16 cellular contexts compared by ENCODE assay signal in the genomic region with DNA sequence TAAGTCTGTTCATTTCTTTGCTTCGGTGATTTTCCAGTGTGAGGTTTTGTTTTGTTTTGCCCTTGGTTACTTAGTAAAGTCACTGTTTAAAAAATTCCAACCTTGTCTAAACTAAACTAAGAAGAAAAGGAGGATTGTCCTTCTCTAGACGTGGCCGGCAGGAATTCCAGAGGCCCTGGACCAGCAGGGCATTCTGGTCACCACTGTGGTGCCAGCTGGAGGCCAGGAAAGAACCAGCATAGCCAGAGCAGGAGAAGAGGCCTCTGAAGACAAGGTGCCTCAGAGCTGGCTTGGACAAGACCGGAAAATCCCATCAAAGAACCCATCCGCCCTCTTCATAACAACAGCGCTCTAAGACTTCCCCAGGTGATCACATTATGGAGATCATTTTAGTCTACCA. TPM values are rescaled to one million over a fixed set of nuclear protein-coding genes. Genes with fewer than 3 reads are reported as not detected.
DNase-seq lines count a peak whose midpoint lies in the region; ATAC-seq and TF ChIP-seq lines count a peak whose summit lies in the region.
"Had no signal": no experiment of that assay in that cellular context is flagged by ENCODE, and none has a peak within 500 bp of the region (broad histone marks: within the 10 kb centered on the region; RNA-seq: fewer than 3 reads in every experiment).

No MANE protein-coding gene starts in this region.

- peaks cover 23% of the 10 kb centered on the region for H3K36me3 Mint-ChIP-seq in nephron progenitor cell (ENCODE audit: low read depth)
- H3K36me3 Mint-ChIP-seq in type B pancreatic cell: no peaks in the 10 kb centered on the region
- H3K36me3 Mint-ChIP-seq in naive thymus-derived CD4-positive, alpha-beta T cell: no peaks in the 10 kb centered on the region
- H3K36me3 Mint-ChIP-seq: activated naive CD4-positive, alpha-beta T cell treated with anti-CD3 and anti-CD28 coated beads, Interleukin-2, amount 10 ng/mL, durations not matched to agents 7 days and 5 days; CD14-positive monocyte had no signal

- H3K27me3 ChIP-seq in gastroesophageal sphincter: no peaks in the 10 kb centered on the region
- H3K27me3 ChIP-seq in naive thymus-derived CD4-positive, alpha-beta T cell (ENCODE audit: control insufficient read depth in 2 of 2, insufficient read depth in 2 of 2, low read length in 2 of 2): no peaks in the 10 kb centered on the region

- in situ Hi-C loops in SK-MEL-5 (cut with HindIII; ENCODE audit: low pct_unique_long_range_greater_than_20kb, low sequenced_read_pairs): no loop called here

- H3K4me3 Mint-ChIP-seq in nephron progenitor cell (no peak overlapping the region), type B pancreatic cell (peak overlapping the region; percentile 34)
- no peak overlapping the region for H3K4me3 Mint-ChIP-seq in naive thymus-derived CD4-positive, alpha-beta T cell
- H3K4me3 Mint-ChIP-seq: activated naive CD4-positive, alpha-beta T cell treated with anti-CD3 and anti-CD28 coated beads, Interleukin-2, amount 10 ng/mL, durations not matched to agents 7 days and 5 days; CD14-positive monocyte; central memory CD8-positive, alpha-beta T cell had no signal

- CTCF ChIA-PET in naive thymus-derived CD4-positive, alpha-beta T cell (lab: Charles Lee): no interaction called here

- H3K27ac ChIP-seq in gastroesophageal sphincter: peak overlapping the region; percentile 82 to 98 (median 96)
- no peak overlapping the region for H3K27ac ChIP-seq in naive thymus-derived CD4-positive, alpha-beta T cell (ENCODE audit: low read depth, low read length)
- H3K27ac ChIP-seq: lower lobe of right lung, WERI-Rb-1 had no signal

- H3K4me1 Mint-ChIP-seq in nephron progenitor cell (peaks cover 48% of the 10 kb centered on the region), type B pancreatic cell (ENCODE audit: unreplicated experiment) (peaks cover 33% of the 10 kb centered on the region)
- no peaks in the 10 kb centered on the region for H3K4me1 Mint-ChIP-seq in naive thymus-derived CD4-positive, alpha-beta T cell
- H3K4me1 Mint-ChIP-seq: activated naive CD4-positive, alpha-beta T cell treated with anti-CD3 and anti-CD28 coated beads, Interleukin-2, amount 10 ng/mL, durations not matched to agents 7 days and 5 days; central memory CD8-positive, alpha-beta T cell had no signal

- no peaks in the 10 kb centered on the region for H3K9me3 Mint-ChIP-seq in nephron progenitor cell
- no peaks in the 10 kb centered on the region for H3K9me3 Mint-ChIP-seq in type B pancreatic cell
- no peaks in the 10 kb centered on the region for H3K9me3 Mint-ChIP-seq in naive thymus-derived CD4-positive, alpha-beta T cell
- H3K9me3 Mint-ChIP-seq: activated naive CD4-positive, alpha-beta T cell treated with anti-CD3 and anti-CD28 coated beads, Interleukin-2, amount 10 ng/mL, durations not matched to agents 7 days and 5 days; CD14-positive monocyte; central memory CD8-positive, alpha-beta T cell had no signal

- ATAC-seq in gastroesophageal sphincter: peak; percentile 39
- no peak for ATAC-seq in naive thymus-derived CD4-positive, alpha-beta T cell
- no peak for ATAC-seq in HG02973 (IDR thresholded peaks at IDR 0.05; ENCODE audit: unreplicated experiment)

- peaks cover 4 to 96% (median 9%) of the 10 kb centered on the region in 3 donors for H3K4me1 ChIP-seq in gastroesophageal sphincter
- H3K4me1 ChIP-seq in naive thymus-derived CD4-positive, alpha-beta T cell (ENCODE audit: control insufficient read depth in 2 of 2, insufficient read depth in 2 of 2, low read length in 2 of 2): no peaks in the 10 kb centered on the region

- H3K27ac Mint-ChIP-seq in nephron progenitor cell (peak overlapping the region; percentile 88), type B pancreatic cell (peak overlapping the region; percentile 63)
- H3K27ac Mint-ChIP-seq in naive thymus-derived CD4-positive, alpha-beta T cell: no peak overlapping the region
- H3K27ac Mint-ChIP-seq: activated naive CD4-positive, alpha-beta T cell treated with anti-CD3 and anti-CD28 coated beads, Interleukin-2, amount 10 ng/mL, durations not matched to agents 7 days and 5 days had no signal

- DNase-seq in SK-MEL-5 (ENCODE audit: low read depth, low spot score) (peak; percentile 33), nephron progenitor cell (no peak), type B pancreatic cell (ENCODE audit: extremely low spot score, unreplicated experiment) (no peak)
- no peak for DNase-seq in naive thymus-derived CD4-positive, alpha-beta T cell
- no peak for DNase-seq in activated T-cell treated with anti-CD3 and anti-CD28 coated beads, Interleukin-2, amount 50 U/mL, for 1 hour
- DNase-seq: activated naive CD4-positive, alpha-beta T cell treated with anti-CD3 and anti-CD28 coated beads, Interleukin-2, amount 10 ng/mL, durations not matched to agents 7 days and 5 days; lower lobe of right lung; NCI-H1092 treated with DMSO at 0.1 percent for 48 hours; NCI-H2171 treated with DMSO at 0.1 percent for 48 hours; stimulated activated CD4-positive, alpha-beta T cell treated with anti-CD3 and anti-CD28 coated beads, Interleukin-1b, Interleukin-23, amount 100 ng/mL, for 48 hours; stimulated activated CD8-positive, alpha-beta memory T cell treated with anti-CD3 and anti-CD28 coated beads, Interleukin-4, amount 100 ng/mL, for 48 hours; WERI-Rb-1 had no signal

- WGBS in gastroesophageal sphincter (ENCODE audit: low coverage in 1 of 2), 2 donors: 27 to 39% methylated on average over 4 to 6 of the region's 6 CpGs

- POLR2A ChIA-PET in naive thymus-derived CD4-positive, alpha-beta T cell (lab: Charles Lee): no interaction called here

- intact Hi-C loops in naive thymus-derived CD4-positive, alpha-beta T cell (cut with micrococcal nuclease): no loop called here

- no peaks in the 10 kb centered on the region for H3K36me3 ChIP-seq in gastroesophageal sphincter
- H3K36me3 ChIP-seq in naive thymus-derived CD4-positive, alpha-beta T cell (ENCODE audit: control insufficient read depth in 2 of 3, insufficient read depth in 3 of 3, low read length in 3 of 3): no peaks in the 10 kb centered on the region
- H3K36me3 ChIP-seq: lower lobe of right lung, WERI-Rb-1 had no signal

- H3K27me3 Mint-ChIP-seq in nephron progenitor cell (ENCODE audit: low read depth, poor library complexity): no peaks in the 10 kb centered on the region
- H3K27me3 Mint-ChIP-seq in type B pancreatic cell: no peaks in the 10 kb centered on the region
- peaks cover 2 to 34% (median 20%) of the 10 kb centered on the region in 5 donors for H3K27me3 Mint-ChIP-seq in naive thymus-derived CD4-positive, alpha-beta T cell
- H3K27me3 Mint-ChIP-seq: activated naive CD4-positive, alpha-beta T cell treated with anti-CD3 and anti-CD28 coated beads, Interleukin-2, amount 10 ng/mL, durations not matched to agents 7 days and 5 days; central memory CD8-positive, alpha-beta T cell had no signal

- no peaks in the 10 kb centered on the region for H3K9me3 ChIP-seq in gastroesophageal sphincter
- H3K9me3 ChIP-seq in naive thymus-derived CD4-positive, alpha-beta T cell (ENCODE audit: control insufficient read depth in 2 of 3, low read length in 3 of 3): no peaks in the 10 kb centered on the region
- H3K9me3 ChIP-seq: lower lobe of right lung had no signal

- TF ChIP-seq POLR2A in gastroesophageal sphincter (IDR thresholded peaks at IDR 0.05): no peak

- no peak for TF ChIP-seq CTCF in gastroesophageal sphincter (IDR thresholded peaks at IDR 0.05)
- TF ChIP-seq CTCF in nephron progenitor cell (IDR thresholded peaks at IDR 0.05): no peak
- TF ChIP-seq CTCF in type B pancreatic cell (conservative IDR thresholded peaks at IDR 0.05): no peak

- peak overlapping the region; percentile 2 to 22 for H3K4me3 ChIP-seq in gastroesophageal sphincter
- H3K4me3 ChIP-seq in naive thymus-derived CD4-positive, alpha-beta T cell (ENCODE audit: low read length): no peak overlapping the region
- H3K4me3 ChIP-seq: lower lobe of right lung had no signal

- no peak for TF ChIP-seq EP300 in gastroesophageal sphincter (IDR thresholded peaks at IDR 0.05)

RNA-seq across cellular contexts. Expression of a gene that starts 8.1 kb away (rescaled TPM):
- 37.7 and 40.2 TPM in 2 replicates for total RNA-seq in SK-MEL-5 (2014; rRNA removed; shearing (Covaris generic))
- polyA plus RNA-seq in SK-MEL-5 (2015; cell fraction: cytosol; rRNA removed): 27.1 and 32.5 TPM in 2 replicates
- polyA plus RNA-seq in SK-MEL-5 (2015; cell fraction: nucleus; rRNA removed): 17.1 and 22.6 TPM in 2 replicates
- total RNA-seq in gastroesophageal sphincter (100 to 1,000 TPM in 2 of 4 donors, 10 to 100 TPM in 2; 55.1 to 100 (median 89.2) TPM), type B pancreatic cell (ENCODE audit: low replicate concordance) (24.7 and 35.0 TPM in 2 replicates)
- 1 to 10 TPM in 1 of 5 experiments, under 1 TPM in 1, not detected in 3; 0.34 to 1.4 TPM for total RNA-seq in naive thymus-derived CD4-positive, alpha-beta T cell
- not detected for polyA plus RNA-seq in naive thymus-derived CD4-positive, alpha-beta T cell
- polyA plus RNA-seq: CD14-positive monocyte had no signal

Comparison
In these comparisons a context has a peak if more than half of its experiments do, and no peak if none do; other contexts are left out.
1. H3K27ac Mint-ChIP-seq: peak in nephron progenitor cell (single experiment) and type B pancreatic cell (single experiment); none in naive thymus-derived CD4-positive, alpha-beta T cell (0 of 9).
2. RNA of a gene that starts 8.1 kb away (total RNA-seq): 55.1 to 100 TPM in gastroesophageal sphincter, 37.7 to 40.2 TPM in SK-MEL-5 and 24.7 to 35.0 TPM in type B pancreatic cell; 0.34 to 1.4 TPM in naive thymus-derived CD4-positive, alpha-beta T cell; every median in the first group is over 10 times any median in the second.